In the genomic region with DNA sequence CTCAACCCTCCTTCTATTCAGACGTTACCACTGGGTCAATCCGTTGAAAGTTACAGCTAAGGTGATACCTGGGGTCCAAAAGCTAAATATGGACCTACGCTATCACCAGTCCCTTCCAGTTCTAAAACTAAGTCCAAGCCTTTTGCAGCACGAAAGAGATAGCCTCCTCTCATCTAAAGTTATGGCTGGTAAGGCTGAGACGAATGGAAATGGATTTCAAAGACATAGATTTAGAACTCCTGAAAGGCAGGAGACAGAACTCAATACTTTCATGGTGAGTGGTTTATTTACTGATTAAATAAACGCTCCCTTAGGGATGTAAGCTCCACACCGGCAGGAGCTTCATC, we compare ENCODE assay signal across 8 cellular contexts. TPM values are rescaled to one million over a fixed set of nuclear protein-coding genes. Genes with fewer than 3 reads are reported as not detected.
A peak's percentile ranks its signal among the peaks of the same experiment; 100 is the strongest.
DNase-seq lines count a peak whose midpoint lies in the region; ATAC-seq, FAIRE-seq and TF ChIP-seq lines count a peak whose summit lies in the region.

No MANE protein-coding gene starts in this region.

- TF ChIP-seq RAD21 in A549 (conservative IDR thresholded peaks at IDR 0.05 in 1 of 2, IDR thresholded peaks at IDR 0.05 in 1 of 2) = no peak

- no peaks in the 10 kb centered on the region for H3K36me3 ChIP-seq in HUES64 (ENCODE audit: insufficient read depth, low read length)
- no peaks in the 10 kb centered on the region for H3K36me3 ChIP-seq in bronchial epithelial cell (ENCODE audit: control insufficient read depth, insufficient read depth, low read length)
- no peaks in the 10 kb centered on the region for H3K36me3 ChIP-seq in mucosa of stomach (ENCODE audit: control insufficient read depth, insufficient read depth, low read length)

- peak overlapping the region; percentile 84 for H3K4me3 ChIP-seq in A549
- peak overlapping the region; percentile 83 for H3K4me3 ChIP-seq in HUES64 (ENCODE audit: low read length)
- peak overlapping the region; percentile 96 for H3K4me3 ChIP-seq in bronchial epithelial cell (ENCODE audit: low read depth, low read length)
- peak overlapping the region; percentile 67 for H3K4me3 ChIP-seq in mucosa of stomach (ENCODE audit: low read length)

- POLR2A ChIA-PET in A549 (lab: Yijun Ruan, JAX) = interaction anchor here (0.6 to 1.5 kb wide), 18 partner anchors 9 to 888 kb away, joined by 3 to 21 read pairs (median 4); partner anchors contain the start of genes CD274, ERMP1 and JAK2

- H3K27me3 ChIP-seq in HUES64 (ENCODE audit: insufficient read depth, low read length) (no peaks in the 10 kb centered on the region), bronchial epithelial cell (ENCODE audit: control insufficient read depth, insufficient read depth, low read length) (no peaks in the 10 kb centered on the region), mucosa of stomach (ENCODE audit: control insufficient read depth, insufficient read depth, low read length) (no peaks in the 10 kb centered on the region)

- no peak for TF ChIP-seq POLR2A in A549 (IDR thresholded peaks at IDR 0.05; ENCODE audit: low read length)

- CTCF ChIA-PET in A549 (lab: Yijun Ruan, JAX) = interaction anchor here (0.7 to 1.9 kb wide), 5 partner anchors 12 to 205 kb away, joined by 3 to 8 read pairs (median 4); partner anchors contain the start of genes CD274 and ERMP1

- ATAC-seq in A549 = no peak

- 4% methylated on average over 7 of the region's 7 CpGs for WGBS in A549 (ENCODE audit: missing lambda C conversion rate)
- WGBS in HUES64 = 9% methylated on average over 7 of the region's 7 CpGs

- H3K9ac ChIP-seq in HUES64 (ENCODE audit: low read depth, low read length) (peak overlapping the region; percentile 82), mucosa of stomach (ENCODE audit: low read length) (peak overlapping the region; percentile 84)

- TF ChIP-seq EP300 in A549 (IDR thresholded peaks at IDR 0.05) = no peak

- H3K4me2 ChIP-seq in A549 = peak overlapping the region; percentile 69

- no peaks in the 10 kb centered on the region for H3K9me3 ChIP-seq in A549
- H3K9me3 ChIP-seq in HUES64 (ENCODE audit: insufficient read depth, low read depth, low read length) = no peaks in the 10 kb centered on the region
- H3K9me3 ChIP-seq in mucosa of stomach (ENCODE audit: control insufficient read depth, low read length) = no peaks in the 10 kb centered on the region

- H3K27ac ChIP-seq in A549 = peak overlapping the region; percentile 87 to 97
- H3K27ac ChIP-seq in HUES64 (ENCODE audit: low read depth, low read length) = peak overlapping the region; percentile 54; the same call in 1 of the 2 replicates

- peaks cover 41% of the 10 kb centered on the region for H3K4me1 ChIP-seq in A549
- peaks cover 21% of the 10 kb centered on the region for H3K4me1 ChIP-seq in HUES64 (ENCODE audit: insufficient read depth, low read length)
- peaks cover 5% of the 10 kb centered on the region for H3K4me1 ChIP-seq in mucosa of stomach (ENCODE audit: control insufficient read depth, insufficient read depth, low read length)

- TF ChIP-seq CTCF in A549 (IDR thresholded peaks at IDR 0.05) (no peak), bronchial epithelial cell (IDR thresholded peaks at IDR 0.05; ENCODE audit: insufficient read depth, low read length, severe bottlenecking) (no peak)

- peak in 1 of 2 experiments; percentile 38 for DNase-seq in A549 (ENCODE audit: low read depth in 1 of 2, low spot score in 1 of 2)
- DNase-seq in bronchial epithelial cell (ENCODE audit: low read depth) = peak; percentile 27
- no peak for DNase-seq in LoVo (ENCODE audit: low spot score)
- no peak for DNase-seq in stimulated activated naive CD4-positive, alpha-beta T cell treated with Interleukin-2 at 50 U/mL for 16 hours (lab: John Stamatoyannopoulos, UW)
- DNase-seq in stimulated activated CD4-positive, alpha-beta T cell treated with anti-CD3 and anti-CD28 coated beads, Interleukin-4, amount 100 ng/mL, for 4 hours = no peak
- DNase-seq in HuH-7 (ENCODE audit: low spot score) = no peak

- FAIRE-seq in A549 (lab: Jason Lieb, UNC) = no peak
- no peak for FAIRE-seq in bronchial epithelial cell (lab: Jason Lieb, UNC)

TF ChIP-seq in A549, 52 proteins besides CTCF, POLR2A, EP300 and RAD21:
- TF ChIP-seq PBX3 (IDR thresholded peaks at IDR 0.05) = no peak
- no peak for TF ChIP-seq ZC3H11A (IDR thresholded peaks at IDR 0.05)
- no peak for TF ChIP-seq NR3C1 (IDR thresholded peaks at IDR 0.05)

RNA-seq across cellular contexts. Expression of gene RIC1, which starts 0.8 kb away (rescaled TPM):
- polyA plus RNA-seq in A549 (2011; rRNA removed) (26.8 and 32.8 TPM in 2 replicates), A549 (2017; fragmentation: RNase III; extraction: RNeasy Plus Mini Kit Qiagen cat#74134 plus additional on column Dnase treatment) (10.7 to 11.9 TPM (median 11.4 TPM) in 3 replicates)
- polyA plus RNA-seq in A549 (2012; cell fraction: cytosol; rRNA removed) = 6.8 and 9.8 TPM in 2 replicates
- polyA plus RNA-seq in A549 (2012; cell fraction: nucleus; rRNA removed) = 10.5 and 11.7 TPM in 2 replicates
- 38.4 and 39.0 TPM in 2 replicates for polyA minus RNA-seq in A549 (2011; rRNA and poly(A)+ RNA removed)
- 10.4 TPM for polyA plus RNA-seq in HUES64 (2013, experiment 1 of 2)
- polyA plus RNA-seq in HUES64 (2013, experiment 2 of 2) = 11.0 TPM
- total RNA-seq in bronchial epithelial cell = 32.8 and 34.2 TPM in 2 replicates
